ENCODE assay signal across 18 cellular contexts in the genomic region with DNA sequence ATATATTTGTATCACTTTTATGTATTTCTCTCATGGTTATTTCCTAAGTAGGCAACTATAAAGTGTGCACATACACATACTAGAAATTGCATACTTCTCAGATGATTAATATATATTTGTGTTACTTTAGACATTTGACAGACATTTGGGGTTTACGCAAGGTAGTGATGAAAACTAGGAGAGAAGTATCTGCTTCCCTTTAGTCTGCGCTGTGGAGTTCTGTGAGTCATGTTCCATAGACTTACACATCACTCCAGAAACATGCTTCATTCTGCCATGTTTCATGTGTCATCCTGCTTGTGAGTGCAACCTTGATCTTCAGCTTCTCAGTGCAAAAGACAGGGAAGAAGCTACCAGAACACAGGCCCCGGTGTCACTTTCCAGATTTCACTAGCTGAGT.
DNase-seq lines count a peak whose midpoint lies in the region; ATAC-seq and TF ChIP-seq lines count a peak whose summit lies in the region.
"Had no signal": no experiment of that assay in that cellular context is flagged by ENCODE, and none has a peak within 500 bp of the region (broad histone marks: within the 10 kb centered on the region; RNA-seq: fewer than 3 reads in every experiment).

No MANE protein-coding gene starts in this region.

- H3K4me2 ChIP-seq in mammary epithelial cell (ENCODE audit: insufficient read depth, low read depth, low read length), result no peak overlapping the region

- H3K4me3 ChIP-seq in mammary epithelial cell (replicated peaks in 1 of 3; ENCODE audit: insufficient read depth in 1 of 3, low read depth in 2 of 3, low read length in 3 of 3), result no peak overlapping the region
- no peak overlapping the region for H3K4me3 ChIP-seq in kidney epithelial cell (ENCODE audit: low read depth, low read length)
- H3K4me3 ChIP-seq: dorsolateral prefrontal cortex, gastroesophageal sphincter, pancreas had no signal

- no peak for ATAC-seq in T-cell (replicated peaks in 1 of 4)
- ATAC-seq: gastroesophageal sphincter, pancreas had no signal

- peaks cover 20% of the 10 kb centered on the region for H3K4me1 ChIP-seq in mammary epithelial cell (ENCODE audit: insufficient read depth, low read length)
- H3K4me1 ChIP-seq: gastroesophageal sphincter, pancreas had no signal

- H3K4me1 Mint-ChIP-seq in T-cell, result no peaks in the 10 kb centered on the region
- H3K4me1 Mint-ChIP-seq: B cell had no signal

- intact Hi-C loops in mammary epithelial cell (cut with micrococcal nuclease), result loop anchor here (1.0 kb wide), 1 partner anchor 24 kb away; no protein-coding TSS in a partner anchor
- intact Hi-C loops in posterior vena cava (cut with DNase I), result no loop called here

- in situ Hi-C loops in mammary epithelial cell (cut with MboI; ENCODE audit: low sequenced_read_pairs in 2 of 2), result no loop called here
- in situ Hi-C loops in KBM-7 (cut with MboI; ENCODE audit: low pct_unique_long_range_greater_than_20kb, low sequenced_read_pairs), result no loop called here

- no peak overlapping the region for H3K4me3 Mint-ChIP-seq in T-cell
- H3K4me3 Mint-ChIP-seq: B cell had no signal

- peak in 1 of 2 donors; percentile 23 for TF ChIP-seq CTCF in mammary epithelial cell (conservative IDR thresholded peaks at IDR 0.05 in 1 of 2, IDR thresholded peaks at IDR 0.05 in 1 of 2; ENCODE audit: extremely low read depth in 1 of 2, insufficient read depth in 1 of 2, low read depth in 1 of 2, low read length in 2 of 2)
- TF ChIP-seq CTCF in kidney epithelial cell (IDR thresholded peaks at IDR 0.05; ENCODE audit: insufficient read depth, low read length, poor library complexity, severe bottlenecking), result no peak

- no peaks in the 10 kb centered on the region for H4K20me1 ChIP-seq in mammary epithelial cell (ENCODE audit: insufficient read depth, low read length)

- POLR2A ChIA-PET in T-cell (lab: Charles Lee), result no interaction called here

- dilution Hi-C loops in mammary epithelial cell (cut with HindIII; ENCODE audit: low sequenced_read_pairs), result no loop called here

- no peaks in the 10 kb centered on the region for H3K36me3 Mint-ChIP-seq in T-cell

- 5% methylated on average over 3 of the region's 3 CpGs for WGBS in mammary epithelial cell (ENCODE audit: low coverage, missing lambda C conversion rate)

- H3K27me3 Mint-ChIP-seq in T-cell, result no peaks in the 10 kb centered on the region
- H3K27me3 Mint-ChIP-seq: B cell had no signal

- DNase-seq in ELR (ENCODE audit: low read depth) (peak; percentile 37), NOMO-1 treated with dmso at 0.1 percent for 144 hours (lab: John Stamatoyannopoulos, UW; ENCODE audit: unreplicated experiment) (peak; percentile 18), mammary epithelial cell (peak; percentile 97), kidney epithelial cell (ENCODE audit: low read depth) (peak; percentile 67), NCI-H524 (lab: John Stamatoyannopoulos, UW) (no peak), T-cell (no peak), posterior vena cava (ENCODE audit: low spot score) (no peak), KBM-7 (no peak)
- DNase-seq: activated CD4-positive, alpha-beta T cell treated with anti-CD3 and anti-CD28 coated beads, Interleukin-2, amount 50 U/mL, for 48 hours; anterior cingulate cortex; dorsolateral prefrontal cortex; kidney; NCI-H2081; NCI-H774; pancreas; SHP77 treated with DMSO at 0.1 percent for 48 hours had no signal

- no TSS peak for BruUV-seq in mammary epithelial cell (replicated peaks; lab: Mats Ljungman, UMichigan)

- H3K9ac ChIP-seq in mammary epithelial cell (ENCODE audit: insufficient read depth, low read length), result no peak overlapping the region

- H3K36me3 ChIP-seq in mammary epithelial cell (ENCODE audit: insufficient read depth, low read length) (no peaks in the 10 kb centered on the region), kidney epithelial cell (ENCODE audit: control insufficient read depth, insufficient read depth, low read length) (no peaks in the 10 kb centered on the region)
- H3K36me3 ChIP-seq: gastroesophageal sphincter, pancreas had no signal

- H2AFZ ChIP-seq in mammary epithelial cell (ENCODE audit: low read depth, low read length), result no peak overlapping the region

- peaks cover 8 to 24% (median 15%) of the 10 kb centered on the region in 3 donors for H3K9me3 Mint-ChIP-seq in T-cell

- no peaks in the 10 kb centered on the region for H3K79me2 ChIP-seq in mammary epithelial cell (ENCODE audit: insufficient read depth, low read length)

- no peaks in the 10 kb centered on the region for H3K27me3 ChIP-seq in mammary epithelial cell (ENCODE audit: insufficient read depth, low read length)
- no peaks in the 10 kb centered on the region for H3K27me3 ChIP-seq in kidney epithelial cell (ENCODE audit: control insufficient read depth, insufficient read depth, low read length)
- H3K27me3 ChIP-seq: gastroesophageal sphincter, pancreas had no signal

- H3K27ac ChIP-seq in mammary epithelial cell (ENCODE audit: insufficient read depth, low read depth, low read length), result peak overlapping the region; percentile 6
- H3K27ac ChIP-seq: dorsolateral prefrontal cortex, gastroesophageal sphincter, pancreas had no signal

- no peak overlapping the region for H3K27ac Mint-ChIP-seq in T-cell
- H3K27ac Mint-ChIP-seq: B cell had no signal

- H3K9me3 ChIP-seq in mammary epithelial cell (replicated peaks; ENCODE audit: insufficient read depth, low read length), result no peaks in the 10 kb centered on the region
- H3K9me3 ChIP-seq: gastroesophageal sphincter, pancreas had no signal

- CTCF ChIA-PET in mammary epithelial cell (lab: Charles Lee; ENCODE audit: low non-redundant PET) (no interaction called here), T-cell (lab: Charles Lee) (interaction anchor here in 1 of 2 donors (0.5 kb wide), 1 partner anchor 765 kb away, joined by 6 read pairs; no protein-coding TSS in a partner anchor)

Comparison
In these comparisons a context has a peak if more than half of its experiments do, and no peak if none do; other contexts are left out.
1. DNase-seq: peak in ELR (single experiment), NOMO-1 treated with dmso at 0.1 percent for 144 hours (single experiment), mammary epithelial cell (single experiment) and kidney epithelial cell (single experiment); none in NCI-H524 (0 of 2), T-cell (0 of 34), posterior vena cava (single experiment) and KBM-7 (single experiment).